In the genomic region with DNA sequence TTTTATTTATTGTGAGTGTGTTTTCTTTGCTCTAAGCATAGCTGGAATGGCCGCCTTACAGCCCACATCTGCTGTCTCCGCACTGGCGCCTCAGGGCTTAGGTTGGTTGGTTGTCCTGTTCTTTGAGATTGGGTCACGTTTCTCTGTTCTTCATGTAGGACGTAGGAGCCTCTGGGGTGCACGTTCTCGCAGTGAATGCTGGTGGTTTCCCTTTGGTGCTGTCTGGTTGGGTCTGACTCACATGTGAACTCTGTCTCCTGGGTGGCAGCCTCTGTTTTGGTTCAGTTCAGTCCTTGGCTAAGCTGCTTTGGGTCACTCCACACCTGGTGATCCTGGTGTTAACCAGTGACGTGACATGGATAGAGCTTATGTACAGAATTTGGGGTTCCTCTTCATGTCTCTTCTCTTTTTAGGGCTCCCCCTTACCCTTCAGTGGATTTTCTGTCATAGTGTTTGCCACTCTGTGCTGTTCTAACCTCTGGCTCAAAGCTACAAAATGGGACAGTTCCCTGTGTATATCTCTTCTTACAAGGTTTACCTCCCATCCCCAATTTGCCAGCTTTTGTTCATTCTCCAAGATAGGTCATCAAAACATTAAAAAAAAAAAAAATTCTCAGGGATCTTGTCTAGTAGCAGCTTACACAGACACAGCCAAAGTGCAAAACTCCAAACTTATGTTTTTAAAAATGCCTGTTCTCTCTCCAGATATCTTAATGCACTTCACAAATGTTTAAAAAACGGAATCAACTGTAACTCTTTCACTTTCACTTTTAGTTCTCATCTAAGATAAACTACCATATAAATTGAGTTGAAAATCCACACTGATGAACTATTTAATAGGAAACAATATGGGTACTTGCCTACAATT, we compare ENCODE assay signal across 9 cellular contexts. TPM values are rescaled to one million over a fixed set of nuclear protein-coding genes. Genes with fewer than 3 reads are reported as not detected.
DNase-seq lines count a peak whose midpoint lies in the region; ATAC-seq, FAIRE-seq and TF ChIP-seq lines count a peak whose summit lies in the region.
"Had no signal": no experiment of that assay in that cellular context is flagged by ENCODE, and none has a peak within 500 bp of the region (broad histone marks: within the 10 kb centered on the region; RNA-seq: fewer than 3 reads in every experiment).

No MANE protein-coding gene starts in this region.

- no peaks in the 10 kb centered on the region for H3K9me3 ChIP-seq in kidney (ENCODE audit: control insufficient read depth in 1 of 2, low read length in 2 of 2)
- H3K9me3 ChIP-seq in BE2C = no peaks in the 10 kb centered on the region

- H3K27ac ChIP-seq in kidney (ENCODE audit: low read depth in 2 of 2, low read length in 2 of 2) = no peak overlapping the region
- H3K27ac ChIP-seq: parathyroid adenoma had no signal

- DNase-seq in EL (peak; percentile 29), NCI-H774 (lab: John Stamatoyannopoulos, UW) (peak; percentile 39), kidney (no peak), cerebellar cortex (ENCODE audit: low spot score) (no peak), BE2C (no peak)
- DNase-seq in activated T-helper 9 cell treated with anti-CD3 and anti-CD28 coated beads, Interleukin-2, amount 50 U/mL, for 16 hours (ENCODE audit: low read depth) = peak; percentile 56
- peak; percentile 39 to 60 for DNase-seq in stimulated activated CD8-positive, alpha-beta memory T cell treated with anti-CD3 and anti-CD28 coated beads, Interleukin-4, amount 100 ng/mL, for 4 hours (ENCODE audit: low read depth in 2 of 2, low spot score in 1 of 2)

- intact Hi-C loops in kidney (cut with DNase I) = no loop called here

- FAIRE-seq in kidney (lab: Jason Lieb, UNC) = no peak

- H3K9ac ChIP-seq in kidney (ENCODE audit: low read length in 2 of 2) = peak overlapping the region in 1 of 2 donors; percentile 28
- H3K9ac ChIP-seq: parathyroid adenoma had no signal

- peak overlapping the region; percentile 43 to 44 for H3K4me3 ChIP-seq in kidney (ENCODE audit: low read length in 2 of 2)
- no peak overlapping the region for H3K4me3 ChIP-seq in BE2C (ENCODE audit: low read depth, low read length)

- ATAC-seq in GM21737 (IDR thresholded peaks at IDR 0.05; ENCODE audit: unreplicated experiment) = peak; percentile 92

- no peak for TF ChIP-seq CTCF in kidney (IDR thresholded peaks at IDR 0.05; ENCODE audit: borderline replicate concordance, extremely low read depth, insufficient read depth)
- TF ChIP-seq CTCF in BE2C (IDR thresholded peaks at IDR 0.05; ENCODE audit: low read depth, low read length) = no peak

- H3K36me3 ChIP-seq in kidney (ENCODE audit: control insufficient read depth in 1 of 2, insufficient read depth in 2 of 2, low read length in 2 of 2) = no peaks in the 10 kb centered on the region
- no peaks in the 10 kb centered on the region for H3K36me3 ChIP-seq in BE2C

- H3K4me1 ChIP-seq in kidney (ENCODE audit: control insufficient read depth in 1 of 2, insufficient read depth in 1 of 2, low read depth in 1 of 2, low read length in 2 of 2) (no peaks in the 10 kb centered on the region), BE2C (no peaks in the 10 kb centered on the region)
- H3K4me1 ChIP-seq: parathyroid adenoma had no signal

- H3K27me3 ChIP-seq in BE2C = peaks cover 55% of the 10 kb centered on the region

RNA-seq across cellular contexts. Expression of a gene that starts 12.8 kb away (rescaled TPM):
- total RNA-seq in kidney = 46.5 TPM
- polyA plus RNA-seq in kidney (ENCODE audit: insufficient read depth, low read depth, low replicate concordance) = 22.2 TPM
- 28.2 TPM for polyA plus RNA-seq in BE2C (2012; ENCODE audit: insufficient read depth, insufficient read length, low read depth)

Comparison
In these comparisons a context has a peak if more than half of its experiments do, and no peak if none do; other contexts are left out.
1. DNase-seq: peak in EL (single experiment), NCI-H774 (single experiment), activated T-helper 9 cell treated with anti-CD3 and anti-CD28 coated beads, Interleukin-2, amount 50 U/mL, for 16 hours (single experiment) and stimulated activated CD8-positive, alpha-beta memory T cell treated with anti-CD3 and anti-CD28 coated beads, Interleukin-4, amount 100 ng/mL, for 4 hours (2 of 2); none in kidney (single experiment), cerebellar cortex (single experiment) and BE2C (single experiment).